30 cellular contexts compared by ENCODE assay signal in genomic region chr5:32047056-32047455, GRCh38.
"Had no signal": no experiment of that assay in that cellular context is flagged by ENCODE, and none has a peak within 500 bp of the region (broad histone marks: within the 10 kb centered on the region; RNA-seq: fewer than 3 reads in every experiment).

No MANE protein-coding gene starts in this region.

- DNase-seq: activated B cell treated with CpG ODN at 0.5 μM for 24 hours; activated CD4-positive, alpha-beta memory T cell treated with anti-CD3 and anti-CD28 coated beads for 36 hours; activated CD4-positive, alpha-beta T cell treated with anti-CD3 and anti-CD28 coated beads for 4 hours; activated CD4-positive, alpha-beta T cell treated with anti-CD3 and anti-CD28 coated beads, Interleukin-2, amount 50 U/mL, for 1 hour; activated CD4-positive, CD25-positive, alpha-beta regulatory T cell treated with anti-CD3 and anti-CD28 coated beads, Interleukin-2, amount 50 U/mL, for 72 hours; activated CD8-positive, alpha-beta memory T cell treated with anti-CD3 and anti-CD28 coated beads, Interleukin-2, amount 50 U/mL, for 4 hours; activated effector memory CD4-positive, alpha-beta T cell treated with Interleukin-2 at 50 U/mL for 16 hours; activated naive CD4-positive, alpha-beta T cell treated with anti-CD3 and anti-CD28 coated beads, Interleukin-2, amount 10 ng/mL, durations not matched to agents 7 days and 5 days; activated naive CD8-positive, alpha-beta T cell treated with anti-CD3 and anti-CD28 coated beads, Interleukin-2, amount 50 U/mL, for 24 hours; activated T-cell treated with anti-CD3 and anti-CD28 coated beads for 4 hours; activated T-cell treated with anti-CD3 and anti-CD28 coated beads, Interleukin-2, amount 50 U/mL, for 48 hours; amniotic stem cell; aorta; NCI-H1105; NCI-H1436; NCI-H1694; NCI-H1930; NCI-H2081 treated with DMSO at 0.1 percent for 48 hours; NCI-H226; NCI-H446 treated with DMSO at 0.1 percent for 48 hours; NCI-H524; NCI-H69; PC-3; Peyer's patch; RPMI8226; SIG-M5; T-cell; T-helper 17 cell; T-helper 9 cell had no signal

- ATAC-seq: activated naive CD8-positive, alpha-beta T cell treated with anti-CD3 and anti-CD28 coated beads, Interleukin-2, amount 50 U/mL, for 24 hours; PC-3; SK-N-SH treated with all-trans-retinoic acid at 6 μM for 48 hours; T-cell; T-helper 17 cell had no signal
